14 cellular contexts compared by ENCODE assay signal in genomic region chr1:99659755-99660210, GRCh38. TPM values are rescaled to one million over a fixed set of nuclear protein-coding genes. Genes with fewer than 3 reads are reported as not detected.
DNase-seq lines count a peak whose midpoint lies in the region; ATAC-seq and TF ChIP-seq lines count a peak whose summit lies in the region.
"Had no signal": no experiment of that assay in that cellular context is flagged by ENCODE, and none has a peak within 500 bp of the region (broad histone marks: within the 10 kb centered on the region; RNA-seq: fewer than 3 reads in every experiment).

No MANE protein-coding gene starts in this region.

- H3K9me3 Mint-ChIP-seq in activated T-helper 17 cell treated with anti-CD3 and anti-CD28 coated beads, Interleukin-2, amount 50 U/mL, for 72 hours, result no peaks in the 10 kb centered on the region
- no peaks in the 10 kb centered on the region for H3K9me3 Mint-ChIP-seq in immature natural killer cell
- H3K9me3 Mint-ChIP-seq in activated CD8-positive, alpha-beta memory T cell treated with anti-CD3 and anti-CD28 coated beads, Interleukin-2, amount 10 ng/mL, durations not matched to agents 7 days and 5 days (ENCODE audit: low read depth), result no peaks in the 10 kb centered on the region

- H3K9me3 ChIP-seq in lung (ENCODE audit: control insufficient read depth in 2 of 2, insufficient read depth in 1 of 2, low read length in 1 of 2), result no peaks in the 10 kb centered on the region
- H3K9me3 ChIP-seq: BE2C, tibial artery had no signal

- H3K4me1 Mint-ChIP-seq in activated T-helper 17 cell treated with anti-CD3 and anti-CD28 coated beads, Interleukin-2, amount 50 U/mL, for 72 hours, result no peaks in the 10 kb centered on the region
- no peaks in the 10 kb centered on the region for H3K4me1 Mint-ChIP-seq in immature natural killer cell
- no peaks in the 10 kb centered on the region for H3K4me1 Mint-ChIP-seq in activated CD8-positive, alpha-beta memory T cell treated with anti-CD3 and anti-CD28 coated beads, Interleukin-2, amount 10 ng/mL, durations not matched to agents 7 days and 5 days

- CTCF ChIA-PET in activated CD8-positive, alpha-beta memory T cell treated with anti-CD3 and anti-CD28 coated beads, Interleukin-2, amount 10 ng/mL, durations not matched to agents 7 days and 5 days (lab: Charles Lee), result interaction anchor here (1.6 kb wide), 1 partner anchor 47 kb away, joined by 3 read pairs; no protein-coding TSS in a partner anchor

- no peaks in the 10 kb centered on the region for H3K36me3 Mint-ChIP-seq in activated T-helper 17 cell treated with anti-CD3 and anti-CD28 coated beads, Interleukin-2, amount 50 U/mL, for 72 hours (ENCODE audit: low read depth)
- no peaks in the 10 kb centered on the region for H3K36me3 Mint-ChIP-seq in immature natural killer cell
- H3K36me3 Mint-ChIP-seq in activated CD8-positive, alpha-beta memory T cell treated with anti-CD3 and anti-CD28 coated beads, Interleukin-2, amount 10 ng/mL, durations not matched to agents 7 days and 5 days, result no peaks in the 10 kb centered on the region

- H3K27me3 ChIP-seq in lung (ENCODE audit: control insufficient read depth, insufficient read depth), result no peaks in the 10 kb centered on the region
- H3K27me3 ChIP-seq: BE2C, tibial artery had no signal

- peaks cover 0 to 34% of the 10 kb centered on the region in 2 donors for H3K4me1 ChIP-seq in lung (ENCODE audit: control insufficient read depth in 2 of 2, insufficient read depth in 2 of 2, low read length in 2 of 2)

- H3K27ac ChIP-seq in lung (ENCODE audit: low read depth in 1 of 2, low read length in 1 of 2), result peak overlapping the region; percentile 72 to 82
- H3K27ac ChIP-seq: SK-N-MC had no signal

- DNase-seq in Right ventricle myocardium inferior (ENCODE audit: missing footprints) (no peak), cardiac septum (ENCODE audit: low spot score) (no peak), dermis blood vessel endothelial cell (peak; percentile 94), lung (ENCODE audit: low spot score) (no peak), activated gamma-delta T cell treated with Interleukin-2 at 50 U/mL for 16 hours (no peak), immature natural killer cell (no peak)
- no peak for DNase-seq in activated CD8-positive, alpha-beta memory T cell treated with anti-CD3 and anti-CD28 coated beads, Interleukin-2, amount 10 ng/mL, durations not matched to agents 7 days and 5 days
- DNase-seq: BE2C, dorsolateral prefrontal cortex, NCI-H1105 treated with DMSO at 0.1 percent for 48 hours, tibial artery had no signal

- H3K4me3 Mint-ChIP-seq in activated T-helper 17 cell treated with anti-CD3 and anti-CD28 coated beads, Interleukin-2, amount 50 U/mL, for 72 hours, result no peak overlapping the region
- H3K4me3 Mint-ChIP-seq in immature natural killer cell, result no peak overlapping the region
- no peak overlapping the region for H3K4me3 Mint-ChIP-seq in activated CD8-positive, alpha-beta memory T cell treated with anti-CD3 and anti-CD28 coated beads, Interleukin-2, amount 10 ng/mL, durations not matched to agents 7 days and 5 days

- H3K27me3 Mint-ChIP-seq in activated T-helper 17 cell treated with anti-CD3 and anti-CD28 coated beads, Interleukin-2, amount 50 U/mL, for 72 hours, result peaks cover 6% of the 10 kb centered on the region
- H3K27me3 Mint-ChIP-seq in immature natural killer cell (ENCODE audit: low read depth in 3 of 3), result peaks cover 0 to 4% (median 0%) of the 10 kb centered on the region in 3 donors
- H3K27me3 Mint-ChIP-seq in activated CD8-positive, alpha-beta memory T cell treated with anti-CD3 and anti-CD28 coated beads, Interleukin-2, amount 10 ng/mL, durations not matched to agents 7 days and 5 days, result peaks cover 10% of the 10 kb centered on the region

- intact Hi-C loops in Right ventricle myocardium inferior (cut with DNase I) (no loop called here), cardiac septum (cut with DNase I) (no loop called here)

- 53 to 72% methylated on average over 2 of the region's 2 CpGs for whole genome bisulfite sequencing in lung, 2 donors

- H3K36me3 ChIP-seq in lung (ENCODE audit: control insufficient read depth in 2 of 2, insufficient read depth in 2 of 2, low read length in 2 of 2), result peaks cover 0 to 8% of the 10 kb centered on the region in 2 donors
- H3K36me3 ChIP-seq: BE2C, tibial artery had no signal

- H3K27ac Mint-ChIP-seq in activated T-helper 17 cell treated with anti-CD3 and anti-CD28 coated beads, Interleukin-2, amount 50 U/mL, for 72 hours, result no peak overlapping the region
- no peak overlapping the region for H3K27ac Mint-ChIP-seq in immature natural killer cell
- H3K27ac Mint-ChIP-seq in activated CD8-positive, alpha-beta memory T cell treated with anti-CD3 and anti-CD28 coated beads, Interleukin-2, amount 10 ng/mL, durations not matched to agents 7 days and 5 days, result no peak overlapping the region

- no peak overlapping the region for H3K4me3 ChIP-seq in lung
- H3K4me3 ChIP-seq: dorsolateral prefrontal cortex, GM12878, SK-N-MC, tibial artery had no signal

- ATAC-seq in Right ventricle myocardium inferior (peak; percentile 56), lung (ENCODE audit: insufficient read depth, low FRiP score) (no peak)
- ATAC-seq in activated T-helper 17 cell treated with anti-CD3 and anti-CD28 coated beads, Interleukin-2, amount 50 U/mL, for 72 hours (replicated peaks), result no peak
- ATAC-seq in activated CD8-positive, alpha-beta memory T cell treated with anti-CD3 and anti-CD28 coated beads, Interleukin-2, amount 10 ng/mL, durations not matched to agents 7 days and 5 days, result no peak
- ATAC-seq: GM12878 had no signal

- no peak for TF ChIP-seq CTCF in lung (IDR thresholded peaks at IDR 0.05; ENCODE audit: control extremely low read depth, extremely low read depth)

RNA-seq across cellular contexts. Expression of gene PALMD, which starts 13.9 kb away (rescaled TPM):
- total RNA-seq in Right ventricle myocardium inferior (122 TPM), cardiac septum (67.0 TPM), dermis blood vessel endothelial cell (63.3 and 106 TPM in 2 replicates), lung (10 to 100 TPM; 27.3 to 32.2 TPM)
- polyA plus RNA-seq in lung (10 to 100 TPM; 10.5 to 16.7 TPM), immature natural killer cell (not detected)
- not detected for total RNA-seq in activated T-helper 17 cell treated with anti-CD3 and anti-CD28 coated beads, Interleukin-2, amount 50 U/mL, for 72 hours
- not detected for total RNA-seq in activated CD8-positive, alpha-beta memory T cell treated with anti-CD3 and anti-CD28 coated beads, Interleukin-2, amount 10 ng/mL, durations not matched to agents 7 days and 5 days

Comparison
In these comparisons a context has a peak if more than half of its experiments do, and no peak if none do; other contexts are left out.
1. RNA of gene PALMD, which starts 13.9 kb away (total RNA-seq): 122 TPM in Right ventricle myocardium inferior (single experiment), 63.3 to 106 TPM in dermis blood vessel endothelial cell, 67.0 TPM in cardiac septum (single experiment) and 27.3 to 32.2 TPM in lung; not detected in activated T-helper 17 cell treated with anti-CD3 and anti-CD28 coated beads, Interleukin-2, amount 50 U/mL, for 72 hours and not detected in activated CD8-positive, alpha-beta memory T cell treated with anti-CD3 and anti-CD28 coated beads, Interleukin-2, amount 10 ng/mL, durations not matched to agents 7 days and 5 days; every median in the first group is over 10 times any median in the second.